In genomic region chr1:244436336-244437102, GRCh38 we compare ENCODE assay signal across 1 cellular context.
TF ChIP-seq lines count a peak whose summit lies in the region.

No MANE protein-coding gene starts in this region.

TF ChIP-seq in A549, 52 proteins besides CTCF, POLR2A, EP300 and RAD21 (continued from another document):
- TF ChIP-seq, protein P1, sequence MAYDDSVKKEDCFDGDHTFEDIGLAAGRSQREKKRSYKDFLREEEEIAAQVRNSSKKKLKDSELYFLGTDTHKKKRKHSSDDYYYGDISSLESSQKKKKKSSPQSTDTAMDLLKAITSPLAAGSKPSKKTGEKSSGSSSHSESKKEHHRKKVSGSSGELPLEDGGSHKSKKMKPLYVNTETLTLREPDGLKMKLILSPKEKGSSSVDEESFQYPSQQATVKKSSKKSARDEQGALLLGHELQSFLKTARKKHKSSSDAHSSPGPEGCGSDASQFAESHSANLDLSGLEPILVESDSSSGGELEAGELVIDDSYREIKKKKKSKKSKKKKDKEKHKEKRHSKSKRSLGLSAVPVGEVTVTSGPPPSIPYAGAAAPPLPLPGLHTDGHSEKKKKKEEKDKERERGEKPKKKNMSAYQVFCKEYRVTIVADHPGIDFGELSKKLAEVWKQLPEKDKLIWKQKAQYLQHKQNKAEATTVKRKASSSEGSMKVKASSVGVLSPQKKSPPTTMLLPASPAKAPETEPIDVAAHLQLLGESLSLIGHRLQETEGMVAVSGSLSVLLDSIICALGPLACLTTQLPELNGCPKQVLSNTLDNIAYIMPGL (CRISPR knock-in tag; IDR thresholded peaks at IDR 0.05; ENCODE audit: borderline replicate concordance) = no peak
- TF ChIP-seq CEBPB (IDR thresholded peaks at IDR 0.05) = no peak
- TF ChIP-seq TP53 (CRISPR knock-in tag; IDR thresholded peaks at IDR 0.05) = no peak
- no peak for TF ChIP-seq RARB (CRISPR knock-in tag; IDR thresholded peaks at IDR 0.05)
- TF ChIP-seq HES2 (IDR thresholded peaks at IDR 0.05) = no peak
